Comparison of ENCODE assay signal across 13 cellular contexts in genomic region chr6:149468179-149468578, GRCh38. TPM values are rescaled to one million over a fixed set of nuclear protein-coding genes. Genes with fewer than 3 reads are reported as not detected.
DNase-seq lines count a peak whose midpoint lies in the region; ATAC-seq and TF ChIP-seq lines count a peak whose summit lies in the region.
"Had no signal": no experiment of that assay in that cellular context is flagged by ENCODE, and none has a peak within 500 bp of the region (broad histone marks: within the 10 kb centered on the region; RNA-seq: fewer than 3 reads in every experiment).

No MANE protein-coding gene starts in this region.

- CTCF ChIA-PET in CD4-positive, alpha-beta memory T cell (lab: Charles Lee; ENCODE audit: partially characterized antibody): interaction anchor here (1.3 to 3.7 kb wide), 2 partner anchors 17 to 49 kb away, joined by 3 to 29 read pairs; partner anchors contain the start of gene ZC3H12D

- no peak overlapping the region for H3K4me3 ChIP-seq in CD4-positive, alpha-beta memory T cell (ENCODE audit: low read length in 2 of 2)
- no peak overlapping the region for H3K4me3 ChIP-seq in suprapubic skin

- no peak for TF ChIP-seq CTCF in suprapubic skin (IDR thresholded peaks at IDR 0.05)

- no peak for DNase-seq in CD4-positive, alpha-beta memory T cell
- DNase-seq in activated naive CD8-positive, alpha-beta T cell treated with anti-CD3 and anti-CD28 coated beads for 36 hours: no peak
- DNase-seq in ecto neural progenitor cell (ENCODE audit: low spot score) (no peak), mucosa of gallbladder (ENCODE audit: low spot score) (no peak), NCI-H345 (lab: John Stamatoyannopoulos, UW) (no peak), suprapubic skin (ENCODE audit: low spot score in 2 of 2) (no peak)
- DNase-seq: GOT3, NCI-H1436, OCI-M1, retina had no signal

- TF ChIP-seq EP300 in suprapubic skin (IDR thresholded peaks at IDR 0.05): no peak

- peak; percentile 36 for ATAC-seq in GM18907 (IDR thresholded peaks at IDR 0.05; ENCODE audit: unreplicated experiment)
- ATAC-seq in HG03159 (IDR thresholded peaks at IDR 0.05; ENCODE audit: unreplicated experiment): peak; percentile 24

- H3K27ac ChIP-seq in CD4-positive, alpha-beta memory T cell (ENCODE audit: low read depth, low read length): peak overlapping the region; percentile 29
- no peak overlapping the region for H3K27ac ChIP-seq in suprapubic skin

- no peaks in the 10 kb centered on the region for H3K27me3 ChIP-seq in CD4-positive, alpha-beta memory T cell (ENCODE audit: insufficient read depth, low read length)
- H3K27me3 ChIP-seq in suprapubic skin: peaks cover 6% of the 10 kb centered on the region

- no peaks in the 10 kb centered on the region for H3K9me3 Mint-ChIP-seq in CD4-positive, alpha-beta memory T cell
- no peaks in the 10 kb centered on the region for H3K9me3 Mint-ChIP-seq in activated naive CD8-positive, alpha-beta T cell treated with anti-CD3 and anti-CD28 coated beads for 36 hours

- H3K36me3 ChIP-seq in CD4-positive, alpha-beta memory T cell (ENCODE audit: insufficient read depth, low read length): peaks cover 37% of the 10 kb centered on the region
- H3K36me3 ChIP-seq in suprapubic skin: no peaks in the 10 kb centered on the region

- peak overlapping the region in 7 of 8 donors; percentile 59 to 92 (median 74) for H3K4me3 Mint-ChIP-seq in CD4-positive, alpha-beta memory T cell
- H3K4me3 Mint-ChIP-seq in activated naive CD8-positive, alpha-beta T cell treated with anti-CD3 and anti-CD28 coated beads for 36 hours: no peak overlapping the region
- H3K4me3 Mint-ChIP-seq: CD14-positive monocyte had no signal

- no peaks in the 10 kb centered on the region for H3K9me3 ChIP-seq in CD4-positive, alpha-beta memory T cell (ENCODE audit: control insufficient read depth in 1 of 2, low read length in 2 of 2)
- no peaks in the 10 kb centered on the region for H3K9me3 ChIP-seq in suprapubic skin

- 66% methylated on average over 2 of the region's 2 CpGs for WGBS in suprapubic skin

- peaks cover 43 to 75% of the 10 kb centered on the region in 2 donors for H3K36me3 Mint-ChIP-seq in CD4-positive, alpha-beta memory T cell
- H3K36me3 Mint-ChIP-seq in activated naive CD8-positive, alpha-beta T cell treated with anti-CD3 and anti-CD28 coated beads for 36 hours: peaks cover 35% of the 10 kb centered on the region

- intact Hi-C loops in CD4-positive, alpha-beta memory T cell (cut with micrococcal nuclease): no loop called here

- H3K4me1 ChIP-seq in CD4-positive, alpha-beta memory T cell (ENCODE audit: insufficient read depth, low read length): peaks cover 81% of the 10 kb centered on the region
- peaks cover 7% of the 10 kb centered on the region for H3K4me1 ChIP-seq in suprapubic skin

- no peaks in the 10 kb centered on the region for H3K27me3 Mint-ChIP-seq in CD4-positive, alpha-beta memory T cell
- no peaks in the 10 kb centered on the region for H3K27me3 Mint-ChIP-seq in activated naive CD8-positive, alpha-beta T cell treated with anti-CD3 and anti-CD28 coated beads for 36 hours

- POLR2A ChIA-PET in CD4-positive, alpha-beta memory T cell (lab: Charles Lee; ENCODE audit: partially characterized antibody): interaction anchor here (1.1 to 1.4 kb wide), 2 partner anchors 26 to 48 kb away, joined by 3 to 4 read pairs; no protein-coding TSS in a partner anchor

- no peak for TF ChIP-seq POLR2A in suprapubic skin (IDR thresholded peaks at IDR 0.05)

- peaks cover 45 to 84% (median 70%) of the 10 kb centered on the region in 4 donors for H3K4me1 Mint-ChIP-seq in CD4-positive, alpha-beta memory T cell
- peaks cover 51% of the 10 kb centered on the region for H3K4me1 Mint-ChIP-seq in activated naive CD8-positive, alpha-beta T cell treated with anti-CD3 and anti-CD28 coated beads for 36 hours

- peak overlapping the region; percentile 80 to 95 (median 88) for H3K27ac Mint-ChIP-seq in CD4-positive, alpha-beta memory T cell
- H3K27ac Mint-ChIP-seq in activated naive CD8-positive, alpha-beta T cell treated with anti-CD3 and anti-CD28 coated beads for 36 hours: peak overlapping the region; percentile 61

RNA-seq across cellular contexts. Expression of gene ZC3H12D, which starts 16.6 kb away (rescaled TPM):
- 100 to 1,000 TPM in 1 of 2 experiments, 10 to 100 TPM in 1; 91.5 to 106 TPM for total RNA-seq in CD4-positive, alpha-beta memory T cell
- 1 to 10 TPM; 3.1 to 9.8 TPM for polyA plus RNA-seq in CD4-positive, alpha-beta memory T cell
- total RNA-seq in activated naive CD8-positive, alpha-beta T cell treated with anti-CD3 and anti-CD28 coated beads for 36 hours: 10 to 100 TPM; 27.9 to 28.0 TPM
- total RNA-seq in mucosa of gallbladder (1.6 TPM), suprapubic skin (1 to 10 TPM in 1 of 4 donors, under 1 TPM in 3; 0.23 to 4.7 (median 0.46) TPM)

Comparison
In these comparisons a context has a peak if more than half of its experiments do, and no peak if none do; other contexts are left out.
1. RNA of gene ZC3H12D, which starts 16.6 kb away (total RNA-seq): 91.5 to 106 TPM in CD4-positive, alpha-beta memory T cell and 27.9 to 28.0 TPM in activated naive CD8-positive, alpha-beta T cell treated with anti-CD3 and anti-CD28 coated beads for 36 hours; 1.6 TPM in mucosa of gallbladder (single experiment) and 0.23 to 4.7 TPM in suprapubic skin; every median in the first group is over 4 times any median in the second.